34 cellular contexts compared by ENCODE assay signal in the genomic region with DNA sequence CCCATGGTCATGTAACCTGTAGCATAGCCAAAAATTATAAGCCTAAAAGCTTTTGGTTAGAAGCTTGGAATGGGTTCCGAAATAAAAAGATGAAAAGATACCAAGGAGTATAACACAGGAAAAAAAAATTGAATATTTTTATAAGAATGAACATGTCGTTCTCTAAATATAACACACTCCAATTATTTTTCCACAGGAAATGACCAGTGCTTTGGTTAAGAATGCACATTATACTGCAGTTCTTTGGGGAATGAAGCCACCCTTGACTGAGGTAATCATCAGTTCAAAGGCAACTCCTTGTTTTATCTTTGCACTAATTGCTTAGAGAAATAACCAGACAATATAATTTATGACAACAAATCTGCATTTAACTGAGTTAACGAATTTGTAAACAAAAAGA. TPM values are rescaled to one million over a fixed set of nuclear protein-coding genes. Genes with fewer than 3 reads are reported as not detected.
"Had no signal": no experiment of that assay in that cellular context is flagged by ENCODE, and none has a peak within 500 bp of the region (broad histone marks: within the 10 kb centered on the region; RNA-seq: fewer than 3 reads in every experiment).

No MANE protein-coding gene starts in this region.

- H3K27ac ChIP-seq: adrenal gland, brain microvascular endothelial cell, cardiac muscle cell, KMS-11, Peyer's patch had no signal

- H3K27me3 ChIP-seq: adrenal gland, brain microvascular endothelial cell, cardiac muscle cell, Peyer's patch had no signal

- H3K4me3 ChIP-seq: adrenal gland, cardiac muscle cell, Peyer's patch had no signal

- H3K4me3 Mint-ChIP-seq: activated B cell treated with CpG ODN at 0.5 μM for 24 hours; activated CD4-positive, alpha-beta memory T cell treated with anti-CD3 and anti-CD28 coated beads for 36 hours; activated naive CD4-positive, alpha-beta T cell treated with anti-CD3 and anti-CD28 coated beads for 36 hours; activated T-cell treated with anti-CD3 and anti-CD28 coated beads, Interleukin-2, amount 50 U/mL, for 4 hours; activated T-helper 1 cell treated with anti-CD3 and anti-CD28 coated beads, Interleukin-12 subunit alpha, Interleukin-12 subunit beta, Interleukin-2, Interleukin-4 antibody, amounts not matched to agents 30 ng/mL and 10 ng/mL and 1 ng/mL, durations not matched to agents 14 hours and 24 hours and 36 hours had no signal

- H3K27ac Mint-ChIP-seq: activated B cell treated with CpG ODN at 0.5 μM for 24 hours; activated CD4-positive, alpha-beta memory T cell treated with anti-CD3 and anti-CD28 coated beads for 36 hours; activated naive CD4-positive, alpha-beta T cell treated with anti-CD3 and anti-CD28 coated beads for 36 hours; activated naive CD4-positive, alpha-beta T cell treated with anti-CD3 and anti-CD28 coated beads, Interleukin-2, amount 50 U/mL, for 72 hours; activated T-helper 1 cell treated with anti-CD3 and anti-CD28 coated beads, Interleukin-12 subunit alpha, Interleukin-12 subunit beta, Interleukin-2, Interleukin-4 antibody, amounts not matched to agents 30 ng/mL and 10 ng/mL and 1 ng/mL, durations not matched to agents 14 hours and 24 hours and 36 hours had no signal

- H3K4me1 Mint-ChIP-seq: activated B cell treated with CpG ODN at 0.5 μM for 24 hours had no signal

- H3K27me3 Mint-ChIP-seq: activated CD4-positive, alpha-beta memory T cell treated with anti-CD3 and anti-CD28 coated beads for 36 hours had no signal

- DNase-seq: activated B cell treated with CpG ODN at 0.5 μM for 24 hours; activated CD4-positive, alpha-beta memory T cell treated with anti-CD3 and anti-CD28 coated beads for 36 hours; activated CD4-positive, alpha-beta T cell treated with anti-CD3 and anti-CD28 coated beads for 4 hours; activated CD4-positive, alpha-beta T cell treated with anti-CD3 and anti-CD28 coated beads, Interleukin-2, amount 50 U/mL, for 1 hour; activated CD4-positive, CD25-positive, alpha-beta regulatory T cell treated with anti-CD3 and anti-CD28 coated beads, Interleukin-2, amount 50 U/mL, for 72 hours; activated CD8-positive, alpha-beta memory T cell treated with anti-CD3 and anti-CD28 coated beads, Interleukin-2, amount 50 U/mL, for 4 hours; activated gamma-delta T cell treated with Interleukin-2 at 50 U/mL for 16 hours; activated naive CD4-positive, alpha-beta T cell treated with anti-CD3 and anti-CD28 coated beads for 36 hours; activated T-cell treated with anti-CD3 and anti-CD28 coated beads for 4 hours; activated T-cell treated with anti-CD3 and anti-CD28 coated beads, Interleukin-2, amount 50 U/mL, for 4 hours; adrenal gland; brain microvascular endothelial cell; NCI-H1092 treated with DMSO at 0.1 percent for 48 hours; NCI-H1417; NCI-H146; NCI-H187; NCI-H2029 treated with DMSO at 0.1 percent for 48 hours; NCI-H2107; NCI-H2171; NCI-H510A; NCI-H526; NCI-H748 treated with DMSO at 0.1 percent for 48 hours; NK-92 treated with Interleukin-12 subunit alpha and Interleukin-12 subunit beta, amount 100 ng/mL, for 24 hours; PC-3; Peyer's patch; RPMI8226; SW 1271; T-helper 1 cell; T-helper 2 cell; T-helper 9 cell had no signal

- H3K36me3 Mint-ChIP-seq: activated CD4-positive, alpha-beta memory T cell treated with anti-CD3 and anti-CD28 coated beads for 36 hours; activated naive CD4-positive, alpha-beta T cell treated with anti-CD3 and anti-CD28 coated beads, Interleukin-2, amount 50 U/mL, for 72 hours had no signal

- H3K36me3 ChIP-seq: adrenal gland, brain microvascular endothelial cell, cardiac muscle cell, Peyer's patch had no signal

- H3K9me3 ChIP-seq: adrenal gland, Peyer's patch had no signal

- H3K9me3 Mint-ChIP-seq: activated B cell treated with CpG ODN at 0.5 μM for 24 hours; activated CD4-positive, alpha-beta memory T cell treated with anti-CD3 and anti-CD28 coated beads for 36 hours; activated naive CD4-positive, alpha-beta T cell treated with anti-CD3 and anti-CD28 coated beads for 36 hours; activated naive CD4-positive, alpha-beta T cell treated with anti-CD3 and anti-CD28 coated beads, Interleukin-2, amount 50 U/mL, for 72 hours; activated T-cell treated with anti-CD3 and anti-CD28 coated beads, Interleukin-2, amount 50 U/mL, for 4 hours; activated T-helper 1 cell treated with anti-CD3 and anti-CD28 coated beads, Interleukin-12 subunit alpha, Interleukin-12 subunit beta, Interleukin-2, Interleukin-4 antibody, amounts not matched to agents 30 ng/mL and 10 ng/mL and 1 ng/mL, durations not matched to agents 14 hours and 24 hours and 36 hours had no signal

RNA-seq across cellular contexts. Expression of a gene that starts 6.6 kb away (rescaled TPM):
- total RNA-seq: activated B cell treated with CpG ODN at 0.5 μM for 24 hours; activated CD4-positive, alpha-beta memory T cell treated with anti-CD3 and anti-CD28 coated beads for 36 hours; activated naive CD4-positive, alpha-beta T cell treated with anti-CD3 and anti-CD28 coated beads for 36 hours; activated naive CD4-positive, alpha-beta T cell treated with anti-CD3 and anti-CD28 coated beads, Interleukin-2, amount 50 U/mL, for 72 hours; activated T-helper 1 cell treated with anti-CD3 and anti-CD28 coated beads, Interleukin-12 subunit alpha, Interleukin-12 subunit beta, Interleukin-2, Interleukin-4 antibody, amounts not matched to agents 30 ng/mL and 10 ng/mL and 1 ng/mL, durations not matched to agents 14 hours and 24 hours and 36 hours had no signal

RNA-seq across cellular contexts. Expression of a gene that starts 30.8 kb away (rescaled TPM):
- total RNA-seq: activated B cell treated with CpG ODN at 0.5 μM for 24 hours; activated T-helper 1 cell treated with anti-CD3 and anti-CD28 coated beads, Interleukin-12 subunit alpha, Interleukin-12 subunit beta, Interleukin-2, Interleukin-4 antibody, amounts not matched to agents 30 ng/mL and 10 ng/mL and 1 ng/mL, durations not matched to agents 14 hours and 24 hours and 36 hours had no signal
